In genomic region chr20:59752101-59752586, GRCh38 we compare ENCODE assay signal across 8 cellular contexts.
DNase-seq lines count a peak whose midpoint lies in the region; ATAC-seq, FAIRE-seq and TF ChIP-seq lines count a peak whose summit lies in the region.

No MANE protein-coding gene starts in this region.

- no peak overlapping the region for H3K27ac ChIP-seq in kidney (ENCODE audit: low read depth in 2 of 2, low read length in 2 of 2)

- ATAC-seq in GM19351 (IDR thresholded peaks at IDR 0.05; ENCODE audit: unreplicated experiment) (peak; percentile 79), HG03064 (IDR thresholded peaks at IDR 0.05; ENCODE audit: low read depth, unreplicated experiment) (peak; percentile 60)
- peak; percentile 64 for ATAC-seq in stimulated activated memory B cell treated with anti-CD40 and anti-IgM and Interleukin-4, amounts not matched to agents 10 μg/mL and 1 μg/mL and 100 μg/mL, for 72 hours

- H3K9ac ChIP-seq in kidney (ENCODE audit: low read length in 2 of 2) = no peak overlapping the region

- no peak overlapping the region for H3K4me3 ChIP-seq in kidney (ENCODE audit: low read length in 2 of 2)

- H3K4me3 Mint-ChIP-seq in stimulated activated memory B cell treated with anti-CD40 and anti-IgM and Interleukin-4, amounts not matched to agents 10 μg/mL and 1 μg/mL and 100 μg/mL, for 72 hours = no peak overlapping the region
- no peak overlapping the region for H3K4me3 Mint-ChIP-seq in activated T-cell treated with anti-CD3 and anti-CD28 coated beads, Interleukin-2, amount 50 U/mL, for 24 hours
- H3K4me3 Mint-ChIP-seq in activated naive CD4-positive, alpha-beta T cell treated with anti-CD3 and anti-CD28 coated beads for 36 hours = no peak overlapping the region

- peaks cover 22% of the 10 kb centered on the region for H3K4me1 Mint-ChIP-seq in stimulated activated memory B cell treated with anti-CD40 and anti-IgM and Interleukin-4, amounts not matched to agents 10 μg/mL and 1 μg/mL and 100 μg/mL, for 72 hours
- H3K4me1 Mint-ChIP-seq in activated T-cell treated with anti-CD3 and anti-CD28 coated beads, Interleukin-2, amount 50 U/mL, for 24 hours (ENCODE audit: low read depth) = no peaks in the 10 kb centered on the region
- no peaks in the 10 kb centered on the region for H3K4me1 Mint-ChIP-seq in activated naive CD4-positive, alpha-beta T cell treated with anti-CD3 and anti-CD28 coated beads for 36 hours (ENCODE audit: low read depth)

- DNase-seq in SKM-1 (lab: John Stamatoyannopoulos, UW; ENCODE audit: unreplicated experiment) (peak; percentile 85), DMS153 (lab: John Stamatoyannopoulos, UW) (no peak), kidney (no peak)
- no peak for DNase-seq in activated T-cell treated with anti-CD3 and anti-CD28 coated beads, Interleukin-2, amount 50 U/mL, for 24 hours
- DNase-seq in activated naive CD4-positive, alpha-beta T cell treated with anti-CD3 and anti-CD28 coated beads for 36 hours = no peak

- intact Hi-C loops in activated naive CD4-positive, alpha-beta T cell treated with anti-CD3 and anti-CD28 coated beads for 36 hours (cut with micrococcal nuclease) = no loop called here
- intact Hi-C loops in kidney (cut with DNase I) = loop anchor here (10.0 kb wide), 1 partner anchor 187 kb away; no protein-coding TSS in a partner anchor

- H3K36me3 Mint-ChIP-seq in stimulated activated memory B cell treated with anti-CD40 and anti-IgM and Interleukin-4, amounts not matched to agents 10 μg/mL and 1 μg/mL and 100 μg/mL, for 72 hours = no peaks in the 10 kb centered on the region
- H3K36me3 Mint-ChIP-seq in activated T-cell treated with anti-CD3 and anti-CD28 coated beads, Interleukin-2, amount 50 U/mL, for 24 hours (ENCODE audit: low read depth) = no peaks in the 10 kb centered on the region
- H3K36me3 Mint-ChIP-seq in activated naive CD4-positive, alpha-beta T cell treated with anti-CD3 and anti-CD28 coated beads for 36 hours (ENCODE audit: low read depth) = no peaks in the 10 kb centered on the region

- CTCF ChIA-PET in activated naive CD4-positive, alpha-beta T cell treated with anti-CD3 and anti-CD28 coated beads for 36 hours (lab: Charles Lee) = interaction anchor here (0.6 to 2.6 kb wide), 4 partner anchors 153 to 428 kb away, joined by 3 to 15 read pairs (median 7); no protein-coding TSS in a partner anchor

- TF ChIP-seq CTCF in kidney (IDR thresholded peaks at IDR 0.05; ENCODE audit: borderline replicate concordance, extremely low read depth, insufficient read depth) = no peak

- FAIRE-seq in kidney (lab: Jason Lieb, UNC) = no peak

- peaks cover 63% of the 10 kb centered on the region for H3K27me3 Mint-ChIP-seq in stimulated activated memory B cell treated with anti-CD40 and anti-IgM and Interleukin-4, amounts not matched to agents 10 μg/mL and 1 μg/mL and 100 μg/mL, for 72 hours
- peaks cover 25% of the 10 kb centered on the region for H3K27me3 Mint-ChIP-seq in activated T-cell treated with anti-CD3 and anti-CD28 coated beads, Interleukin-2, amount 50 U/mL, for 24 hours
- H3K27me3 Mint-ChIP-seq in activated naive CD4-positive, alpha-beta T cell treated with anti-CD3 and anti-CD28 coated beads for 36 hours (ENCODE audit: low read depth) = peaks cover 9% of the 10 kb centered on the region

- no peaks in the 10 kb centered on the region for H3K9me3 Mint-ChIP-seq in stimulated activated memory B cell treated with anti-CD40 and anti-IgM and Interleukin-4, amounts not matched to agents 10 μg/mL and 1 μg/mL and 100 μg/mL, for 72 hours
- H3K9me3 Mint-ChIP-seq in activated T-cell treated with anti-CD3 and anti-CD28 coated beads, Interleukin-2, amount 50 U/mL, for 24 hours = no peaks in the 10 kb centered on the region
- H3K9me3 Mint-ChIP-seq in activated naive CD4-positive, alpha-beta T cell treated with anti-CD3 and anti-CD28 coated beads for 36 hours = no peaks in the 10 kb centered on the region

- no peaks in the 10 kb centered on the region for H3K9me3 ChIP-seq in kidney (ENCODE audit: control insufficient read depth in 1 of 2, low read length in 2 of 2)

- no peaks in the 10 kb centered on the region for H3K36me3 ChIP-seq in kidney (ENCODE audit: control insufficient read depth in 1 of 2, insufficient read depth in 2 of 2, low read length in 2 of 2)

- peaks cover 0 to 3% of the 10 kb centered on the region in 2 donors for H3K4me1 ChIP-seq in kidney (ENCODE audit: control insufficient read depth in 1 of 2, insufficient read depth in 1 of 2, low read depth in 1 of 2, low read length in 2 of 2)

- no peak overlapping the region for H3K27ac Mint-ChIP-seq in stimulated activated memory B cell treated with anti-CD40 and anti-IgM and Interleukin-4, amounts not matched to agents 10 μg/mL and 1 μg/mL and 100 μg/mL, for 72 hours
- H3K27ac Mint-ChIP-seq in activated T-cell treated with anti-CD3 and anti-CD28 coated beads, Interleukin-2, amount 50 U/mL, for 24 hours = no peak overlapping the region
- H3K27ac Mint-ChIP-seq in activated naive CD4-positive, alpha-beta T cell treated with anti-CD3 and anti-CD28 coated beads for 36 hours = no peak overlapping the region
